ENCODE assay signal across 1 cellular context in the genomic region with DNA sequence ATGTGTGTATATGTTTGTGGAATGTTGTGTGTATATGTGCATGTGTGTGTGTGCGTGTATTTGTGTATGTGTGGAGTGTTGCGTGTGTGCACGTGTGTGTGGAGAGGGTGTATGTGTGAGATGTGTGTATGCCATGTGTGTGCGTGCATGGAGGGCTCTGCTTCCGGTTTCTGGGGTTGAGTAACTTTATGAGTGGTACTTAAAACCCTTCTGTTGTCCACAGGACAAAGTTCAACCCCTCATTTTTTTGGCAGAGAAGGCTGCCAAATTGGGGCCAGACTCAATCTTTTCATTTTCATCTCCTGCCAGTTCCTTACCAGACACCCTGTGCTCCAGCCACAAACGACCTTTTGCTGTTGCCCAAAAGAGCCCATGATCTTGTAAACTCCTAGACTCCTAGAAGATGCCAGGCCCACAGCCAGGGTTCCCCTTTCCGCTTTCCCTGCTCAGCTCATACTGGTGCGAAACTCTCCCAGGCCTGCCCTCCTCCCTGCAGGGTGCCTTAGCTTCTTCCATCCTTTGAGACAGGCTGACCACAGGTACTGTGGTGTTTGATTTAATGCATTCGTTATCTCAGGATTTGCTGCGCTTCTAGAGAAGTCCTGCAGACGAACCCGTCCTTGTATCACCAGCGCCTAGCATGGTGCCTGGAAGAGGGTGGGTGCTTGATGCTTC.
TF ChIP-seq lines count a peak whose summit lies in the region.

No MANE protein-coding gene starts in this region.

TF ChIP-seq in H1, 55 proteins besides CTCF, POLR2A, EP300 and RAD21 (continued from another document):
- TF ChIP-seq TCF12 (IDR thresholded peaks at IDR 0.05; ENCODE audit: low read depth, low read length) (no peak), E2F6 (IDR thresholded peaks at IDR 0.05) (no peak), CHD1 (IDR thresholded peaks at IDR 0.05; ENCODE audit: low read depth, low read length) (no peak), POU5F1 (IDR thresholded peaks at IDR 0.05; ENCODE audit: low read depth, low read length) (no peak), KDM4A (IDR thresholded peaks at IDR 0.05; ENCODE audit: low read depth, low read length, severe bottlenecking) (no peak)
